ENCODE assay signal across 23 cellular contexts in the genomic region with DNA sequence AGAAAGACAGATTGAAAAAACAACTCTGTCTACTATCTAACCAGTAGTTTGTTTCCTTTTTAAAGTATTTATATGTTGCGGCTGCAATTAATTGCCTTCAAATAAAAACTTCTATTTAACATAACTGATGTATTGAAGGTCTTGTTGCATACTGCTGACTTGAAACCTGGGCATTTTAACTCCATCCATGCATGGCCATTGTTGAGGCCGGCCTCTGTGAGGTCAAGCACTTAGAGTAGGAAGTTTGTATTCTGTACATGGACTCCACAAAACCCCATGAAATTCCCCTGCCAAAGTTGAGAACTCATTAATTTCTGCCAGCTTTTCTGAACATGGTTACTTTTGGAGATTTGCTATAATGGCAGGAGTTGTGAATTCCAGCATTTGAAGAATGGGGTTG.
DNase-seq lines count a peak whose midpoint lies in the region; ATAC-seq and TF ChIP-seq lines count a peak whose summit lies in the region.
"Had no signal": no experiment of that assay in that cellular context is flagged by ENCODE, and none has a peak within 500 bp of the region (broad histone marks: within the 10 kb centered on the region; RNA-seq: fewer than 3 reads in every experiment).

No MANE protein-coding gene starts in this region.

- H3K36me3 Mint-ChIP-seq in mesothelial cell of epicardium = no peaks in the 10 kb centered on the region
- H3K36me3 Mint-ChIP-seq in CD4-positive, alpha-beta T cell (ENCODE audit: low read depth) = no peaks in the 10 kb centered on the region

- no peaks in the 10 kb centered on the region for H3K36me3 ChIP-seq in heart left ventricle
- H3K36me3 ChIP-seq in SK-N-MC (ENCODE audit: insufficient read depth, low read length) = no peaks in the 10 kb centered on the region
- H3K36me3 ChIP-seq in smooth muscle cell (ENCODE audit: low read depth) = no peaks in the 10 kb centered on the region
- H3K36me3 ChIP-seq in colonic mucosa = no peaks in the 10 kb centered on the region

- H3K9me3 ChIP-seq in heart left ventricle (no peaks in the 10 kb centered on the region), SK-N-MC (ENCODE audit: low read depth, low read length) (no peaks in the 10 kb centered on the region), smooth muscle cell (replicated peaks; ENCODE audit: low read depth) (no peaks in the 10 kb centered on the region), colonic mucosa (no peaks in the 10 kb centered on the region)
- H3K9me3 ChIP-seq in CD4-positive, alpha-beta T cell (ENCODE audit: control insufficient read depth, low read length) = no peaks in the 10 kb centered on the region

- POLR2A ChIA-PET in CD4-positive, alpha-beta T cell (lab: Charles Lee) = no interaction called here

- no peak overlapping the region for H3K4me3 Mint-ChIP-seq in mesothelial cell of epicardium
- no peak overlapping the region for H3K4me3 Mint-ChIP-seq in CD4-positive, alpha-beta T cell
- H3K4me3 Mint-ChIP-seq: GM23338, H9 had no signal

- intact Hi-C loops in heart left ventricle (cut with DNase I) = no loop called here
- intact Hi-C loops in Right ventricle myocardium superior (cut with DNase I) = no loop called here
- intact Hi-C loops in CD4-positive, alpha-beta T cell (cut with DNase I, micrococcal nuclease) = no loop called here
- intact Hi-C loops in colonic mucosa (cut with DNase I) = loop anchor here (5.0 kb wide), 1 partner anchor 181 kb away; no protein-coding TSS in a partner anchor

- H2AFZ ChIP-seq in smooth muscle cell (ENCODE audit: low read depth) = no peak overlapping the region

- H3K9ac ChIP-seq in SK-N-MC (ENCODE audit: insufficient read length) (peak overlapping the region; percentile 48), smooth muscle cell (ENCODE audit: low read depth) (no peak overlapping the region), colonic mucosa (ENCODE audit: low read depth in 2 of 2, low read length in 2 of 2) (no peak overlapping the region)

- peaks cover 61% of the 10 kb centered on the region for H3K4me1 Mint-ChIP-seq in mesothelial cell of epicardium
- H3K4me1 Mint-ChIP-seq in CD4-positive, alpha-beta T cell (ENCODE audit: low read depth) = no peaks in the 10 kb centered on the region

- no peaks in the 10 kb centered on the region for H3K27me3 Mint-ChIP-seq in mesothelial cell of epicardium (ENCODE audit: low read depth)
- H3K27me3 Mint-ChIP-seq in CD4-positive, alpha-beta T cell = peaks cover 15% of the 10 kb centered on the region

- no peaks in the 10 kb centered on the region for H3K79me2 ChIP-seq in smooth muscle cell (ENCODE audit: low read depth)

- ATAC-seq in heart left ventricle = no peak
- ATAC-seq in Right ventricle myocardium superior (ENCODE audit: poor library complexity) = no peak
- no peak for ATAC-seq in CD4-positive, alpha-beta T cell (ENCODE audit: poor library complexity)
- ATAC-seq: GM23338, PC-3 had no signal

- no peak for TF ChIP-seq POLR2A in heart left ventricle (IDR thresholded peaks at IDR 0.05)

- H4K20me1 ChIP-seq in smooth muscle cell (ENCODE audit: low read depth) = no peaks in the 10 kb centered on the region

- CTCF ChIA-PET in CD4-positive, alpha-beta T cell (lab: Charles Lee) = no interaction called here

- H3K27me3 ChIP-seq in heart left ventricle = no peaks in the 10 kb centered on the region
- no peaks in the 10 kb centered on the region for H3K27me3 ChIP-seq in smooth muscle cell (ENCODE audit: low read depth)
- no peaks in the 10 kb centered on the region for H3K27me3 ChIP-seq in CD4-positive, alpha-beta T cell (ENCODE audit: control insufficient read depth, insufficient read depth, low read length)
- no peaks in the 10 kb centered on the region for H3K27me3 ChIP-seq in colonic mucosa

- peaks cover 0 to 18% (median 0%) of the 10 kb centered on the region in 12 donors for H3K4me1 ChIP-seq in heart left ventricle
- H3K4me1 ChIP-seq in smooth muscle cell (ENCODE audit: low read depth) = peaks cover 31% of the 10 kb centered on the region
- no peaks in the 10 kb centered on the region for H3K4me1 ChIP-seq in colonic mucosa

- H3F3A ChIP-seq in smooth muscle cell (ENCODE audit: low read depth) = peaks cover 18% of the 10 kb centered on the region

- 93 to 95% (median 94%) methylated on average over 2 of the region's 2 CpGs for WGBS in heart left ventricle, 4 donors
- WGBS in smooth muscle cell (ENCODE audit: low lambda C conversion rate) = 95% methylated on average over 2 of the region's 2 CpGs

- no peak for TF ChIP-seq CTCF in heart left ventricle (IDR thresholded peaks at IDR 0.05)
- TF ChIP-seq CTCF in mesothelial cell of epicardium (IDR thresholded peaks at IDR 0.05; ENCODE audit: unreplicated experiment) = no peak
- no peak for TF ChIP-seq CTCF in smooth muscle cell (IDR thresholded peaks at IDR 0.05; ENCODE audit: borderline replicate concordance, insufficient read depth, poor library complexity, severe bottlenecking)
- no peak for TF ChIP-seq CTCF in CD4-positive, alpha-beta T cell (IDR thresholded peaks at IDR 0.05)
- no peak for TF ChIP-seq CTCF in colonic mucosa (IDR thresholded peaks at IDR 0.05)

- H3K27ac ChIP-seq in heart left ventricle = peak overlapping the region in 7 of 12 donors; percentile 1 to 73 (median 57)
- peak overlapping the region; percentile 99 for H3K27ac ChIP-seq in SK-N-MC
- H3K27ac ChIP-seq in smooth muscle cell (ENCODE audit: low read depth) = peak overlapping the region; percentile 71
- no peak overlapping the region for H3K27ac ChIP-seq in CD4-positive, alpha-beta T cell (ENCODE audit: low read depth, low read length)
- H3K27ac ChIP-seq in colonic mucosa = no peak overlapping the region

- DNase-seq in heart left ventricle (no peak), Right ventricle myocardium superior (no peak), SK-N-MC (ENCODE audit: low read depth, low spot score) (no peak), mesothelial cell of epicardium (ENCODE audit: low spot score in 2 of 2, unreplicated experiment in 2 of 2) (no peak), smooth muscle cell (lab: John Stamatoyannopoulos, UW; ENCODE audit: unreplicated experiment) (no peak), AG08396 (ENCODE audit: low spot score) (no peak), colonic mucosa (no peak)
- no peak for DNase-seq in CD4-positive, alpha-beta T cell
- DNase-seq: 8988T; ACHN; H9; KBM-7; MV-4-11; NCI-H1105; NCI-H146; NCI-H1930; NCI-H2107; NCI-H446 treated with DMSO at 0.1 percent for 48 hours; NCI-H526; NCI-H82; NK-92 treated with Interleukin-12 subunit alpha and Interleukin-12 subunit beta, amount 100 ng/mL, for 24 hours; PC-3 had no signal

- peak overlapping the region; percentile 48 for H3K27ac Mint-ChIP-seq in mesothelial cell of epicardium
- no peak overlapping the region for H3K27ac Mint-ChIP-seq in CD4-positive, alpha-beta T cell
- H3K27ac Mint-ChIP-seq: GM23338, H9 had no signal

- no peaks in the 10 kb centered on the region for H3K9me3 Mint-ChIP-seq in mesothelial cell of epicardium
- H3K9me3 Mint-ChIP-seq in CD4-positive, alpha-beta T cell = no peaks in the 10 kb centered on the region
- H3K9me3 Mint-ChIP-seq: GM23338, H9 had no signal

- H3K4me2 ChIP-seq in smooth muscle cell = peak overlapping the region; percentile 75

- H3K4me3 ChIP-seq in heart left ventricle (no peak overlapping the region), SK-N-MC (peak overlapping the region; percentile 73), smooth muscle cell (no peak overlapping the region), colonic mucosa (no peak overlapping the region)
- H3K4me3 ChIP-seq: GM23338 had no signal

Comparison
In these comparisons a context has a peak if more than half of its experiments do, and no peak if none do; other contexts are left out.
1. H3K27ac ChIP-seq: peak in heart left ventricle (7 of 12), SK-N-MC (single experiment) and smooth muscle cell (single experiment); none in CD4-positive, alpha-beta T cell (single experiment) and colonic mucosa (single experiment).